Comparison of ENCODE assay signal across 10 cellular contexts in genomic region chr9:98121096-98121495, GRCh38. TPM values are rescaled to one million over a fixed set of nuclear protein-coding genes. Genes with fewer than 3 reads are reported as not detected.
DNase-seq lines count a peak whose midpoint lies in the region; ATAC-seq and TF ChIP-seq lines count a peak whose summit lies in the region.
"Had no signal": no experiment of that assay in that cellular context is flagged by ENCODE, and none has a peak within 500 bp of the region (broad histone marks: within the 10 kb centered on the region; RNA-seq: fewer than 3 reads in every experiment).

No MANE protein-coding gene starts in this region.

- peak; percentile 23 for ATAC-seq in activated T-helper 17 cell treated with anti-CD3 and anti-CD28 coated beads, Interleukin-2, amount 50 U/mL, for 72 hours (replicated peaks)
- ATAC-seq in lower lobe of right lung (no peak), GM18907 (IDR thresholded peaks at IDR 0.05; ENCODE audit: unreplicated experiment) (no peak), HG03135 (IDR thresholded peaks at IDR 0.05; ENCODE audit: unreplicated experiment) (no peak)

- DNase-seq in CD1c-positive myeloid dendritic cell (ENCODE audit: extremely low spot score): peak; percentile 22
- DNase-seq in KBM-7: peak; percentile 52
- DNase-seq in lower lobe of right lung: no peak
- DNase-seq in T-helper 9 cell: no peak
- no peak for DNase-seq in GDM1 (lab: John Stamatoyannopoulos, UW)
- DNase-seq: activated effector memory CD4-positive, alpha-beta T cell treated with anti-CD3 and anti-CD28 coated beads, Interleukin-2, amount 50 U/mL, for 16 hours had no signal

- peak overlapping the region; percentile 98 for H3K27ac Mint-ChIP-seq in activated T-helper 17 cell treated with anti-CD3 and anti-CD28 coated beads, Interleukin-2, amount 50 U/mL, for 72 hours

- H3K9me3 Mint-ChIP-seq in activated T-helper 17 cell treated with anti-CD3 and anti-CD28 coated beads, Interleukin-2, amount 50 U/mL, for 72 hours: no peaks in the 10 kb centered on the region

- H3K27me3 ChIP-seq in lower lobe of right lung (ENCODE audit: low read depth): no peaks in the 10 kb centered on the region
- H3K27me3 ChIP-seq: SJSA1 had no signal

- H3K36me3 Mint-ChIP-seq in activated T-helper 17 cell treated with anti-CD3 and anti-CD28 coated beads, Interleukin-2, amount 50 U/mL, for 72 hours (ENCODE audit: low read depth): peaks cover 27% of the 10 kb centered on the region

- in situ Hi-C loops in KBM-7 (cut with MboI; ENCODE audit: low pct_unique_long_range_greater_than_20kb, low sequenced_read_pairs): no loop called here

- peaks cover 27% of the 10 kb centered on the region for H3K4me1 Mint-ChIP-seq in activated T-helper 17 cell treated with anti-CD3 and anti-CD28 coated beads, Interleukin-2, amount 50 U/mL, for 72 hours

- H3K27ac ChIP-seq in lower lobe of right lung: peak overlapping the region; percentile 83
- H3K27ac ChIP-seq: SJSA1 had no signal

- intact Hi-C loops in lower lobe of right lung (cut with DNase I): no loop called here

- H3K9me3 ChIP-seq in lower lobe of right lung: no peaks in the 10 kb centered on the region
- H3K9me3 ChIP-seq: SJSA1 had no signal

- H3K4me3 ChIP-seq in lower lobe of right lung: no peak overlapping the region
- H3K4me3 ChIP-seq: SJSA1 had no signal

- peak overlapping the region; percentile 98 for H3K4me3 Mint-ChIP-seq in activated T-helper 17 cell treated with anti-CD3 and anti-CD28 coated beads, Interleukin-2, amount 50 U/mL, for 72 hours

- peaks cover 19% of the 10 kb centered on the region for H3K36me3 ChIP-seq in lower lobe of right lung
- H3K36me3 ChIP-seq: SJSA1 had no signal

- no peaks in the 10 kb centered on the region for H3K27me3 Mint-ChIP-seq in activated T-helper 17 cell treated with anti-CD3 and anti-CD28 coated beads, Interleukin-2, amount 50 U/mL, for 72 hours

- no peak for TF ChIP-seq CTCF in lower lobe of right lung (IDR thresholded peaks at IDR 0.05)

- peaks cover 52% of the 10 kb centered on the region for H3K4me1 ChIP-seq in lower lobe of right lung

RNA-seq across cellular contexts. Expression of gene TRIM14, which starts 2.1 kb away (rescaled TPM):
- total RNA-seq in activated T-helper 17 cell treated with anti-CD3 and anti-CD28 coated beads, Interleukin-2, amount 50 U/mL, for 72 hours: 10 to 100 TPM; 43.4 to 57.8 TPM
- total RNA-seq in lower lobe of right lung: 82.5 TPM

Comparison
In these comparisons a context has a peak if more than half of its experiments do, and no peak if none do; other contexts are left out.
1. DNase-seq: peak in CD1c-positive myeloid dendritic cell (single experiment) and KBM-7 (single experiment); none in lower lobe of right lung (single experiment), T-helper 9 cell (single experiment) and GDM1 (single experiment).